ENCODE assay signal across 2 cellular contexts in genomic region chr1:151012684-151013471, GRCh38.
TF ChIP-seq lines count a peak whose summit lies in the region.

No MANE protein-coding gene starts in this region.

TF ChIP-seq in HEK293, 187 proteins besides CTCF, POLR2A, EP300 and RAD21:
- TF ChIP-seq ZNF664 (tag by site-specific recombination; IDR thresholded peaks at IDR 0.05) (peak; percentile 97), ZNF530 (tag by site-specific recombination; IDR thresholded peaks at IDR 0.05; ENCODE audit: low read depth) (no peak), PRDM10 (tag by site-specific recombination; IDR thresholded peaks at IDR 0.05) (peak; percentile 93), REPIN1 (tag by site-specific recombination; IDR thresholded peaks at IDR 0.05; ENCODE audit: low read depth) (peak; percentile 87; the same call in 1 of the 2 replicates), RBAK (tag by site-specific recombination; IDR thresholded peaks at IDR 0.05) (no peak)

TF ChIP-seq in liver, 16 proteins besides CTCF, POLR2A, EP300 and RAD21:
- TF ChIP-seq MAX (IDR thresholded peaks at IDR 0.05) (peak; percentile 75), HNF4A (conservative IDR thresholded peaks at IDR 0.05) (peak; percentile 99), SP1 (IDR thresholded peaks at IDR 0.05) (peak; percentile 99), EGR1 (IDR thresholded peaks at IDR 0.05; ENCODE audit: low read depth in 2 of 2) (peak in 1 of 2 donors; percentile 62), GABPA (IDR thresholded peaks at IDR 0.05 in 1 of 2, conservative IDR thresholded peaks at IDR 0.05 in 1 of 2) (peak in 1 of 2 donors; percentile 59), TAF1 (conservative IDR thresholded peaks at IDR 0.05) (no peak), FOXA1 (IDR thresholded peaks at IDR 0.05) (peak; percentile 75), HNF4G (IDR thresholded peaks at IDR 0.05) (peak; percentile 98), ATF3 (IDR thresholded peaks at IDR 0.05) (no peak), YY1 (IDR thresholded peaks at IDR 0.05) (peak; percentile 85), ZBTB33 (IDR thresholded peaks at IDR 0.05) (peak; percentile 79), JUND (IDR thresholded peaks at IDR 0.05) (peak; percentile 85 to 92), FOXA2 (IDR thresholded peaks at IDR 0.05) (peak; percentile 74), REST (IDR thresholded peaks at IDR 0.05) (peak; percentile 89), NR2F2 (IDR thresholded peaks at IDR 0.05) (peak; percentile 94), RXRA (IDR thresholded peaks at IDR 0.05) (peak; percentile 89 to 94)
TF ChIP-seq in liver: peak in this region for 14.
